In genomic region chr4:780730-781492, GRCh38 we compare ENCODE assay signal across 9 cellular contexts. TPM values are rescaled to one million over a fixed set of nuclear protein-coding genes. Genes with fewer than 3 reads are reported as not detected.
DNase-seq lines count a peak whose midpoint lies in the region; ATAC-seq, FAIRE-seq and TF ChIP-seq lines count a peak whose summit lies in the region.
"Had no signal": no experiment of that assay in that cellular context is flagged by ENCODE, and none has a peak within 500 bp of the region (broad histone marks: within the 10 kb centered on the region; RNA-seq: fewer than 3 reads in every experiment).

No MANE protein-coding gene starts in this region.

- H3K27ac Mint-ChIP-seq in Caco-2 (ENCODE audit: unreplicated experiment), result peak overlapping the region; percentile 89
- H3K27ac Mint-ChIP-seq in activated naive CD8-positive, alpha-beta T cell treated with anti-CD3 and anti-CD28 coated beads, Interleukin-2, amount 10 ng/mL, durations not matched to agents 7 days and 5 days, result peak overlapping the region; percentile 83

- H3K36me3 ChIP-seq in Caco-2 (ENCODE audit: control insufficient read depth, insufficient read depth, low read length), result peaks cover 4% of the 10 kb centered on the region
- peaks cover 17 to 29% of the 10 kb centered on the region in 2 experiments for H3K36me3 ChIP-seq in keratinocyte (ENCODE audit: control insufficient read depth in 2 of 2, extremely low read depth in 1 of 2, insufficient read depth in 2 of 2, low read length in 2 of 2)
- no peaks in the 10 kb centered on the region for H3K36me3 ChIP-seq in testis (ENCODE audit: low read depth, missing control alignments)

- dilution Hi-C loops in keratinocyte (cut with MboI; ENCODE audit: extremely low pct_ligation_motif_present, low sequenced_read_pairs), result no loop called here

- H3K9me1 ChIP-seq in keratinocyte (ENCODE audit: control insufficient read depth, extremely low read depth, insufficient read depth, low read length), result peaks cover 5% of the 10 kb centered on the region

- peak overlapping the region; percentile 99 for H3K4me2 ChIP-seq in keratinocyte (ENCODE audit: control insufficient read depth, extremely low read depth, insufficient read depth, low read depth, low read length)

- H3K9me3 ChIP-seq in Caco-2 (no peaks in the 10 kb centered on the region), keratinocyte (ENCODE audit: control insufficient read depth, low read depth, low read length) (no peaks in the 10 kb centered on the region), testis (no peaks in the 10 kb centered on the region)

- H3K27me3 Mint-ChIP-seq in Caco-2 (ENCODE audit: insufficient read depth, unreplicated experiment), result no peaks in the 10 kb centered on the region
- peaks cover 19% of the 10 kb centered on the region for H3K27me3 Mint-ChIP-seq in activated naive CD8-positive, alpha-beta T cell treated with anti-CD3 and anti-CD28 coated beads, Interleukin-2, amount 10 ng/mL, durations not matched to agents 7 days and 5 days

- H4K20me1 ChIP-seq in keratinocyte (ENCODE audit: control insufficient read depth, extremely low read depth, insufficient read depth, low read length), result peaks cover 8% of the 10 kb centered on the region

- H3K27me3 ChIP-seq in Caco-2 (replicated peaks; ENCODE audit: control insufficient read depth, insufficient read depth, low read length) (no peaks in the 10 kb centered on the region), keratinocyte (ENCODE audit: control insufficient read depth, extremely low read depth, insufficient read depth, low read length) (peaks cover 14% of the 10 kb centered on the region), testis (no peaks in the 10 kb centered on the region)

- H2AFZ ChIP-seq in keratinocyte (ENCODE audit: control insufficient read depth, low read length), result no peak overlapping the region

- H3K79me2 ChIP-seq in keratinocyte (ENCODE audit: control insufficient read depth, insufficient read depth, low read length), result peaks cover 54% of the 10 kb centered on the region

- TSS peak; percentile 40 for BruUV-seq in Caco-2 (replicated peaks; lab: Mats Ljungman, UMichigan)

- DNase-seq in Caco-2 (no peak), keratinocyte (ENCODE audit: low read depth, low spot score) (no peak), testis (no peak), retina (no peak)
- no peak for DNase-seq in activated naive CD8-positive, alpha-beta T cell treated with anti-CD3 and anti-CD28 coated beads, Interleukin-2, amount 10 ng/mL, durations not matched to agents 7 days and 5 days
- no peak for DNase-seq in stimulated activated CD4-positive, alpha-beta T cell treated with anti-CD3 and anti-CD28 coated beads, Interleukin-4, amount 100 ng/mL, for 1 hour

- 2 to 4% methylated on average over 18 to 34 of the region's 38 CpGs for WGBS in testis, 2 donors

- peaks cover 32% of the 10 kb centered on the region for H3K4me1 Mint-ChIP-seq in Caco-2 (ENCODE audit: low read depth, unreplicated experiment)
- H3K4me1 Mint-ChIP-seq in activated naive CD8-positive, alpha-beta T cell treated with anti-CD3 and anti-CD28 coated beads, Interleukin-2, amount 10 ng/mL, durations not matched to agents 7 days and 5 days, result peaks cover 42% of the 10 kb centered on the region

- FAIRE-seq in keratinocyte (lab: Jason Lieb, UNC), result no peak

- H3K4me3 Mint-ChIP-seq in Caco-2 (ENCODE audit: unreplicated experiment), result peak overlapping the region; percentile 90
- peak overlapping the region; percentile 84 for H3K4me3 Mint-ChIP-seq in activated naive CD8-positive, alpha-beta T cell treated with anti-CD3 and anti-CD28 coated beads, Interleukin-2, amount 10 ng/mL, durations not matched to agents 7 days and 5 days

- ATAC-seq in HG02938 (IDR thresholded peaks at IDR 0.05; ENCODE audit: unreplicated experiment) (peak; percentile 6), GM21723 (IDR thresholded peaks at IDR 0.05; ENCODE audit: unreplicated experiment) (no peak)
- no peak for ATAC-seq in activated naive CD8-positive, alpha-beta T cell treated with anti-CD3 and anti-CD28 coated beads, Interleukin-2, amount 10 ng/mL, durations not matched to agents 7 days and 5 days (ENCODE audit: low read depth)

- H3K4me3 ChIP-seq in Caco-2 (ENCODE audit: low read depth, low read length) (peak overlapping the region; percentile 98), keratinocyte (ENCODE audit: control insufficient read depth in 2 of 3, extremely low read depth in 1 of 3, insufficient read depth in 2 of 3, low read depth in 1 of 3, low read length in 3 of 3) (peak overlapping the region; percentile 76 to 95 (median 92)), testis (peak overlapping the region; percentile 94 to 95)

- peaks cover 85% of the 10 kb centered on the region for H3K36me3 Mint-ChIP-seq in Caco-2 (ENCODE audit: insufficient read depth, unreplicated experiment)
- peaks cover 25% of the 10 kb centered on the region for H3K36me3 Mint-ChIP-seq in activated naive CD8-positive, alpha-beta T cell treated with anti-CD3 and anti-CD28 coated beads, Interleukin-2, amount 10 ng/mL, durations not matched to agents 7 days and 5 days

- CTCF ChIA-PET in Caco-2 (lab: Charles Lee), result no interaction called here

- peak overlapping the region; percentile 89 for H3K27ac ChIP-seq in keratinocyte (ENCODE audit: control insufficient read depth, insufficient read depth, low read length)
- H3K27ac ChIP-seq in testis, result peak overlapping the region; percentile 85 to 91

- intact Hi-C loops in Caco-2 (cut with micrococcal nuclease; ENCODE audit: unreplicated experiment) (no loop called here), testis (cut with DNase I; ENCODE audit: low total_unique reads) (no loop called here)

- H3K4me1 ChIP-seq in Caco-2, result peaks cover 11% of the 10 kb centered on the region
- H3K4me1 ChIP-seq in keratinocyte (ENCODE audit: control insufficient read depth, extremely low read depth, insufficient read depth, low read length), result peaks cover 18% of the 10 kb centered on the region
- H3K4me1 ChIP-seq in testis, result peaks cover 23% of the 10 kb centered on the region

- TF ChIP-seq CTCF in Caco-2 (IDR thresholded peaks at IDR 0.05; ENCODE audit: insufficient read depth in 1 of 2, low read depth in 1 of 2, low read length in 1 of 2, severe bottlenecking in 1 of 2, unreplicated experiment in 1 of 2) (no peak), keratinocyte (optimal IDR thresholded peaks at IDR 0.05 in 1 of 3, IDR thresholded peaks at IDR 0.05 in 1 of 3, conservative IDR thresholded peaks at IDR 0.05 in 1 of 3; ENCODE audit: extremely low read depth in 1 of 3, insufficient read depth in 2 of 3, low read length in 3 of 3) (no peak), testis (IDR thresholded peaks at IDR 0.05) (no peak)

- no peak for TF ChIP-seq POLR2A in testis (IDR thresholded peaks at IDR 0.05)

- no peaks in the 10 kb centered on the region for H3K9me3 Mint-ChIP-seq in Caco-2 (ENCODE audit: unreplicated experiment)
- no peaks in the 10 kb centered on the region for H3K9me3 Mint-ChIP-seq in activated naive CD8-positive, alpha-beta T cell treated with anti-CD3 and anti-CD28 coated beads, Interleukin-2, amount 10 ng/mL, durations not matched to agents 7 days and 5 days

- POLR2A ChIA-PET in Caco-2 (lab: Charles Lee), result interaction anchor here (0.7 to 1.5 kb wide), 2 partner anchors 14 to 107 kb away, joined by 3 to 8 read pairs; partner anchors contain the start of genes ATP5ME and MYL5
- POLR2A ChIA-PET in activated naive CD8-positive, alpha-beta T cell treated with anti-CD3 and anti-CD28 coated beads, Interleukin-2, amount 10 ng/mL, durations not matched to agents 7 days and 5 days (lab: Charles Lee), result interaction anchor here (0.8 to 4.9 kb wide), 14 partner anchors 8 to 230 kb away, joined by 3 to 41 read pairs (median 4); partner anchors contain the start of genes ATP5ME, FGFRL1, GAK and MYL5

- H3K9ac ChIP-seq in keratinocyte (ENCODE audit: control insufficient read depth, extremely low read depth, insufficient read depth, low read length), result peak overlapping the region; percentile 96

RNA-seq across cellular contexts. Expression of gene CPLX1, which starts 45.0 kb away (rescaled TPM):
- total RNA-seq in Caco-2 (2022) (20.5 and 20.9 TPM in 2 replicates), testis (1 to 10 TPM; 5.5 to 8.2 TPM)
- 1 to 10 TPM; 3.7 to 5.0 TPM for total RNA-seq in activated naive CD8-positive, alpha-beta T cell treated with anti-CD3 and anti-CD28 coated beads, Interleukin-2, amount 10 ng/mL, durations not matched to agents 7 days and 5 days
- polyA plus RNA-seq in keratinocyte (0.04 to 0.05 TPM in 2 of 3 replicates, not detected in the other), testis (ENCODE audit: insufficient read depth, low read depth, low replicate concordance) (4.4 TPM)
- not detected for polyA plus RNA-seq in keratinocyte (2011; ENCODE audit: low read depth)
- polyA plus RNA-seq in keratinocyte (2011; cell fraction: cytosol; rRNA removed), result 0.07 and 0.16 TPM in 2 replicates
- 0.10 and 0.13 TPM in 2 replicates for polyA plus RNA-seq in keratinocyte (2011; cell fraction: nucleus; rRNA removed)
- polyA plus RNA-seq in keratinocyte (2012; ENCODE audit: low replicate concordance), result 0.10 and 0.17 TPM in 2 replicates
- not detected in 3 replicates for polyA minus RNA-seq in keratinocyte
- not detected for polyA minus RNA-seq in keratinocyte (2011; cell fraction: cytosol; rRNA and poly(A)+ RNA removed)
- not detected in 2 replicates for polyA minus RNA-seq in keratinocyte (2011; cell fraction: nucleus; rRNA and poly(A)+ RNA removed)
- total RNA-seq: HT1080 had no signal
